8 cellular contexts compared by ENCODE assay signal in the genomic region with DNA sequence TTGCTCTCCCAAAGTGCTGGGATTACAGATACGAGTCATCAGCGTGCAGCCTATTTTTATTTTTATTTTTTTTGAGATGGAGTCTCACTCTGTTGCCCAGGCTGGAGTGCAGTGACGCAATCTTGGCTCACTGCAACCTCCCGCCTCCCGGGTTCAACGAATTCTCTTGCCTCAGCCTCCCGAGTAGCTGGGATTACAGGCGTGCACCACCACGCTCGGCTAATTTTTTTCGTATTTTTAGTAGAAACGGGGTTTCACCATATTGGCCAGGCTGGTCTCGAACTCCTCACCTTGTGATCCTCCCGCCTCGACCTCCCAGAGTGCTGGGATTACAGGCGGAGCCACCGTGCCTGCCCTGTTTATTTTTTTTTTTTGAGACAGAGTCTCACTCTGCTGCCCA. TPM values are rescaled to one million over a fixed set of nuclear protein-coding genes. Genes with fewer than 3 reads are reported as not detected.
"Had no signal": no experiment of that assay in that cellular context is flagged by ENCODE, and none has a peak within 500 bp of the region (broad histone marks: within the 10 kb centered on the region; RNA-seq: fewer than 3 reads in every experiment).

No MANE protein-coding gene starts in this region.

RNA-seq across cellular contexts. Expression of a gene that starts 53.8 kb away (rescaled TPM):
- total RNA-seq: activated B cell treated with CpG ODN at 0.5 μM for 24 hours; activated CD4-positive, alpha-beta memory T cell treated with anti-CD3 and anti-CD28 coated beads for 36 hours; activated CD8-positive, alpha-beta memory T cell treated with anti-CD3 and anti-CD28 coated beads, Interleukin-2, amount 10 ng/mL, durations not matched to agents 7 days and 5 days; adrenal gland; aorta; body of pancreas; breast epithelium; cardiac septum had no signal
